In the genomic region with DNA sequence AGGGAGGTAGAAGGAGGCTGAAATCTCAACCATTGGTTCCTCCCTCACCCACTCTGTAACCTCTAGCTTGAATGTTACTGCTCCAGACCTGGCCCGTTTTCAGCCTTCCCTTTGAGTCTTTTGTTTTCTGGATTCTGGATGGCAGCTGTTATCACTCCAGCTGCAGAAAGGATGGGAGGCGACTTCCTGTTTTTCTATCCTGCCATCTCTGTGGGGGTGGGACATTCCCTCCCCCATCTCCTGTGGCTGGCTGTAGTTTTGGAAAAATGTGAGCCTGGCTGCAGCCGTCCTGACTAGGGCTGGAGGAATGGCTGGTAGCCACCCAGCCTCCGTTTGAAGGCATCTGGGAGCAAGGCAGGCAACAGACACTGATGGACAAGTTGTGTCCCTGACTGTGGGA, we compare ENCODE assay signal across 11 cellular contexts. TPM values are rescaled to one million over a fixed set of nuclear protein-coding genes. Genes with fewer than 3 reads are reported as not detected.
A peak's percentile ranks its signal among the peaks of the same experiment; 100 is the strongest.
DNase-seq lines count a peak whose midpoint lies in the region; ATAC-seq lines count a peak whose summit lies in the region.
"Had no signal": no experiment of that assay in that cellular context is flagged by ENCODE, and none has a peak within 500 bp of the region (broad histone marks: within the 10 kb centered on the region; RNA-seq: fewer than 3 reads in every experiment).

No MANE protein-coding gene starts in this region.

- no peak overlapping the region for H3K27ac Mint-ChIP-seq in activated CD4-positive, alpha-beta memory T cell treated with anti-CD3 and anti-CD28 coated beads, Interleukin-2, amount 10 ng/mL, durations not matched to agents 7 days and 5 days
- no peak overlapping the region for H3K27ac Mint-ChIP-seq in activated CD8-positive, alpha-beta T cell treated with anti-CD3 and anti-CD28 coated beads, Interleukin-2, amount 10 ng/mL, durations not matched to agents 7 days and 5 days

- H3K4me2 ChIP-seq in BLaER1: peak overlapping the region; percentile 50

- H3K9ac ChIP-seq in BLaER1: no peak overlapping the region

- H3K36me3 ChIP-seq in BLaER1: no peaks in the 10 kb centered on the region
- H3K36me3 ChIP-seq: colonic mucosa had no signal

- POLR2A ChIA-PET in activated CD4-positive, alpha-beta memory T cell treated with anti-CD3 and anti-CD28 coated beads, Interleukin-2, amount 10 ng/mL, durations not matched to agents 7 days and 5 days (lab: Charles Lee): no interaction called here
- POLR2A ChIA-PET in activated CD8-positive, alpha-beta T cell treated with anti-CD3 and anti-CD28 coated beads, Interleukin-2, amount 10 ng/mL, durations not matched to agents 7 days and 5 days (lab: Charles Lee): no interaction called here

- peaks cover 28% of the 10 kb centered on the region for H3K4me1 ChIP-seq in BLaER1

- peaks cover 47% of the 10 kb centered on the region for H3K27me3 Mint-ChIP-seq in activated CD4-positive, alpha-beta memory T cell treated with anti-CD3 and anti-CD28 coated beads, Interleukin-2, amount 10 ng/mL, durations not matched to agents 7 days and 5 days
- H3K27me3 Mint-ChIP-seq in activated CD8-positive, alpha-beta T cell treated with anti-CD3 and anti-CD28 coated beads, Interleukin-2, amount 10 ng/mL, durations not matched to agents 7 days and 5 days (ENCODE audit: low read depth): peaks cover 34% of the 10 kb centered on the region

- no peak for ATAC-seq in activated CD8-positive, alpha-beta T cell treated with anti-CD3 and anti-CD28 coated beads, Interleukin-2, amount 10 ng/mL, durations not matched to agents 7 days and 5 days
- no peak for ATAC-seq in GM19324 (IDR thresholded peaks at IDR 0.05; ENCODE audit: low FRiP score, unreplicated experiment)

- no peaks in the 10 kb centered on the region for H3K9me3 Mint-ChIP-seq in activated CD4-positive, alpha-beta memory T cell treated with anti-CD3 and anti-CD28 coated beads, Interleukin-2, amount 10 ng/mL, durations not matched to agents 7 days and 5 days
- H3K9me3 Mint-ChIP-seq in activated CD8-positive, alpha-beta T cell treated with anti-CD3 and anti-CD28 coated beads, Interleukin-2, amount 10 ng/mL, durations not matched to agents 7 days and 5 days (ENCODE audit: insufficient read depth): no peaks in the 10 kb centered on the region

- no peaks in the 10 kb centered on the region for H3K9me3 ChIP-seq in BLaER1
- H3K9me3 ChIP-seq: colonic mucosa had no signal

- no peak overlapping the region for H3K4me3 Mint-ChIP-seq in activated CD4-positive, alpha-beta memory T cell treated with anti-CD3 and anti-CD28 coated beads, Interleukin-2, amount 10 ng/mL, durations not matched to agents 7 days and 5 days
- no peak overlapping the region for H3K4me3 Mint-ChIP-seq in activated CD8-positive, alpha-beta T cell treated with anti-CD3 and anti-CD28 coated beads, Interleukin-2, amount 10 ng/mL, durations not matched to agents 7 days and 5 days

- H3K4me3 ChIP-seq in BLaER1: no peak overlapping the region
- H3K4me3 ChIP-seq: colonic mucosa, SK-N-MC had no signal

- DNase-seq in LHCN-M2 (ENCODE audit: low read depth) (peak; percentile 83), dermis microvascular lymphatic vessel endothelial cell (ENCODE audit: low read depth in 2 of 2) (peak; percentile 81 to 87), mucosa of gallbladder (ENCODE audit: low spot score) (peak; percentile 18), epidermal melanocyte (ENCODE audit: insufficient read length, low spot score) (no peak)
- no peak for DNase-seq in activated CD4-positive, alpha-beta memory T cell treated with anti-CD3 and anti-CD28 coated beads, Interleukin-2, amount 10 ng/mL, durations not matched to agents 7 days and 5 days
- DNase-seq in activated CD8-positive, alpha-beta T cell treated with anti-CD3 and anti-CD28 coated beads, Interleukin-2, amount 10 ng/mL, durations not matched to agents 7 days and 5 days: no peak
- DNase-seq: colonic mucosa; stimulated activated CD4-positive, alpha-beta T cell treated with anti-CD3 and anti-CD28 coated beads, Interleukin-12 subunit alpha, Interleukin-12 subunit beta, amount 100 ng/mL, for 4 hours had no signal

- H4K20me1 ChIP-seq in BLaER1: no peaks in the 10 kb centered on the region

- H3K27ac ChIP-seq in BLaER1: no peak overlapping the region
- H3K27ac ChIP-seq: colonic mucosa, SK-N-MC had no signal

- no peaks in the 10 kb centered on the region for H3K27me3 ChIP-seq in BLaER1
- H3K27me3 ChIP-seq: colonic mucosa had no signal

- H3K4me1 Mint-ChIP-seq in activated CD4-positive, alpha-beta memory T cell treated with anti-CD3 and anti-CD28 coated beads, Interleukin-2, amount 10 ng/mL, durations not matched to agents 7 days and 5 days: peaks cover 19% of the 10 kb centered on the region
- peaks cover 25% of the 10 kb centered on the region for H3K4me1 Mint-ChIP-seq in activated CD8-positive, alpha-beta T cell treated with anti-CD3 and anti-CD28 coated beads, Interleukin-2, amount 10 ng/mL, durations not matched to agents 7 days and 5 days (ENCODE audit: low read depth)

- CTCF ChIA-PET in activated CD4-positive, alpha-beta memory T cell treated with anti-CD3 and anti-CD28 coated beads, Interleukin-2, amount 10 ng/mL, durations not matched to agents 7 days and 5 days (lab: Charles Lee): no interaction called here
- CTCF ChIA-PET in activated CD8-positive, alpha-beta T cell treated with anti-CD3 and anti-CD28 coated beads, Interleukin-2, amount 10 ng/mL, durations not matched to agents 7 days and 5 days (lab: Charles Lee): no interaction called here

- no peaks in the 10 kb centered on the region for H3K36me3 Mint-ChIP-seq in activated CD4-positive, alpha-beta memory T cell treated with anti-CD3 and anti-CD28 coated beads, Interleukin-2, amount 10 ng/mL, durations not matched to agents 7 days and 5 days (ENCODE audit: low read depth)
- H3K36me3 Mint-ChIP-seq in activated CD8-positive, alpha-beta T cell treated with anti-CD3 and anti-CD28 coated beads, Interleukin-2, amount 10 ng/mL, durations not matched to agents 7 days and 5 days (ENCODE audit: low read depth): peaks cover 3% of the 10 kb centered on the region

RNA-seq across cellular contexts. Expression of a gene that starts 2.9 kb away (rescaled TPM):
- 102 and 121 TPM in 2 replicates for total RNA-seq in LHCN-M2 (2014; rRNA removed)
- 49.8 TPM for polyA plus RNA-seq in LHCN-M2 (2012)
- 439 and 732 TPM in 2 replicates for total RNA-seq in dermis microvascular lymphatic vessel endothelial cell
- total RNA-seq in mucosa of gallbladder: 46.7 TPM
- total RNA-seq in activated CD4-positive, alpha-beta memory T cell treated with anti-CD3 and anti-CD28 coated beads, Interleukin-2, amount 10 ng/mL, durations not matched to agents 7 days and 5 days: 1 to 10 TPM; 7.3 to 9.7 TPM
- total RNA-seq in activated CD8-positive, alpha-beta T cell treated with anti-CD3 and anti-CD28 coated beads, Interleukin-2, amount 10 ng/mL, durations not matched to agents 7 days and 5 days: 10 to 100 TPM; 17.5 TPM

Comparison
In these comparisons a context has a peak if more than half of its experiments do, and no peak if none do; other contexts are left out.
1. DNase-seq: peak in LHCN-M2 (single experiment), dermis microvascular lymphatic vessel endothelial cell (2 of 2) and mucosa of gallbladder (single experiment); none in activated CD4-positive, alpha-beta memory T cell treated with anti-CD3 and anti-CD28 coated beads, Interleukin-2, amount 10 ng/mL, durations not matched to agents 7 days and 5 days (single experiment), epidermal melanocyte (single experiment) and activated CD8-positive, alpha-beta T cell treated with anti-CD3 and anti-CD28 coated beads, Interleukin-2, amount 10 ng/mL, durations not matched to agents 7 days and 5 days (single experiment).